ENCODE assay signal across 1 cellular context in genomic region chr17:50043290-50044148, GRCh38.
TF ChIP-seq lines count a peak whose summit lies in the region.

No MANE protein-coding gene starts in this region.

TF ChIP-seq in A549, 52 proteins besides CTCF, POLR2A, EP300 and RAD21:
- TF ChIP-seq ZC3H11A (IDR thresholded peaks at IDR 0.05): no peak
- TF ChIP-seq POLR2AphosphoS2 (conservative IDR thresholded peaks at IDR 0.05; ENCODE audit: low read length): no peak
TF ChIP-seq in A549: peak in this region for 0.
